ENCODE assay signal across 16 cellular contexts in genomic region chr12:12239127-12239526, GRCh38.
"Had no signal": no experiment of that assay in that cellular context is flagged by ENCODE, and none has a peak within 500 bp of the region (broad histone marks: within the 10 kb centered on the region; RNA-seq: fewer than 3 reads in every experiment).

No MANE protein-coding gene starts in this region.

- H3K9me3 ChIP-seq: esophagus squamous epithelium, right atrium auricular region had no signal

- H3K27me3 ChIP-seq: esophagus squamous epithelium, right atrium auricular region had no signal

- DNase-seq: activated CD4-positive, alpha-beta T cell treated with anti-CD3 and anti-CD28 coated beads for 36 hours; activated CD4-positive, alpha-beta T cell treated with anti-CD3 and anti-CD28 coated beads, Interleukin-2, amount 50 U/mL, for 48 hours; activated naive CD8-positive, alpha-beta T cell treated with anti-CD3 and anti-CD28 coated beads, Interleukin-2, amount 10 ng/mL, durations not matched to agents 7 days and 5 days; aorta; cerebellar nuclear complex; cortex of kidney; effector CD8-positive, alpha-beta T cell; esophagus squamous epithelium; trophoblast cell had no signal

- H3K4me3 ChIP-seq: esophagus squamous epithelium, right atrium auricular region, SK-N-MC, skin epidermis had no signal

- ATAC-seq: activated CD4-positive, alpha-beta T cell treated with anti-CD3 and anti-CD28 coated beads for 36 hours had no signal

- H3K4me3 Mint-ChIP-seq: activated CD4-positive, alpha-beta T cell treated with anti-CD3 and anti-CD28 coated beads for 36 hours; activated naive CD8-positive, alpha-beta T cell treated with anti-CD3 and anti-CD28 coated beads, Interleukin-2, amount 10 ng/mL, durations not matched to agents 7 days and 5 days; mesothelial cell of epicardium; nephron; stimulated activated naive CD8-positive, alpha-beta T cell treated with anti-CD3 and anti-CD28 coated beads, Interleukin-15, Interleukin-2, amounts not matched to agents 100 ng/mL and 50 ng/mL, for 24 hours; T-helper 2 cell treated with Interferon-gamma antibody and Interleukin-4, amounts not matched to agents 5 μg/mL and 100 μg/mL, for 36 hours had no signal

- H3K27ac ChIP-seq: esophagus squamous epithelium, right atrium auricular region, SK-N-MC had no signal

- H3K9me3 Mint-ChIP-seq: activated naive CD8-positive, alpha-beta T cell treated with anti-CD3 and anti-CD28 coated beads, Interleukin-2, amount 10 ng/mL, durations not matched to agents 7 days and 5 days; stimulated activated naive CD8-positive, alpha-beta T cell treated with anti-CD3 and anti-CD28 coated beads, Interleukin-15, Interleukin-2, amounts not matched to agents 100 ng/mL and 50 ng/mL, for 24 hours; T-helper 2 cell treated with Interferon-gamma antibody and Interleukin-4, amounts not matched to agents 5 μg/mL and 100 μg/mL, for 36 hours had no signal

- H3K27ac Mint-ChIP-seq: activated CD4-positive, alpha-beta T cell treated with anti-CD3 and anti-CD28 coated beads for 36 hours; activated naive CD8-positive, alpha-beta T cell treated with anti-CD3 and anti-CD28 coated beads, Interleukin-2, amount 10 ng/mL, durations not matched to agents 7 days and 5 days; mesothelial cell of epicardium; stimulated activated naive CD8-positive, alpha-beta T cell treated with anti-CD3 and anti-CD28 coated beads, Interleukin-15, Interleukin-2, amounts not matched to agents 100 ng/mL and 50 ng/mL, for 24 hours; T-helper 2 cell treated with Interferon-gamma antibody and Interleukin-4, amounts not matched to agents 5 μg/mL and 100 μg/mL, for 36 hours had no signal

- H3K4me1 Mint-ChIP-seq: activated naive CD8-positive, alpha-beta T cell treated with anti-CD3 and anti-CD28 coated beads, Interleukin-2, amount 10 ng/mL, durations not matched to agents 7 days and 5 days had no signal

- H3K27me3 Mint-ChIP-seq: activated CD4-positive, alpha-beta T cell treated with anti-CD3 and anti-CD28 coated beads for 36 hours; stimulated activated naive CD8-positive, alpha-beta T cell treated with anti-CD3 and anti-CD28 coated beads, Interleukin-15, Interleukin-2, amounts not matched to agents 100 ng/mL and 50 ng/mL, for 24 hours had no signal

- H3K36me3 ChIP-seq: right atrium auricular region had no signal

- H3K4me1 ChIP-seq: esophagus squamous epithelium had no signal
